ENCODE assay signal across 22 cellular contexts in the genomic region with DNA sequence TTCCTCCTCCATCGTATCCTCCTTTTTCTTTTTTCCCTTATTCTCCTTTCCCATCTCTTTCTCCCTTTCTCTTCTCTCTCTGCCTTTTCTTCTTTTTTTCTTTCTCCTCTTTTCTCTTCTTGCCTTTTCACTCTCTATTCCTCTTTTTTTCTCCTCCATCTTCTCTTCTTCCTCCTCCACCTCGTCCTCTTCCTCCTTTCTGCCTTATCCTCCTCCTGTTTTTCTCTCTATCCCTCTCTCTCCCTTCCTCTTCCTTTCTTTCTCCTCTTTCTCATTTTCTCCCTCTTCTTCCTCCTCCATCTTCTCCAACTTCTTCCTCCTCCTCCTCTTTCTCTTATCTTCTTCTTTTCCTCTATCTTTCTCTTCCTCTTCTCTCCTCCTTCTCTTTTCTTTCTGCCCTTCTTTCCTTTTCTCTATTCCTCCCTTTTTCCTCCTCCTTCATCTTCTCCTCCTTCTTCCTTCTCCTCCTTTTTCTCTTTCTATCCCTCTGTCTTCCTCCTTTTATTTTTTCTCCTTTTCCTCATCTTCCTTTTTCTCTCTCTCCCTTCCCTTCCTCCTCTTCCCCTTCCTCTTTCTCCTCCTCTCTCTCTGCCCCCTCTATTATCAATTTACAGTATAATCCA.
DNase-seq lines count a peak whose midpoint lies in the region; ATAC-seq and TF ChIP-seq lines count a peak whose summit lies in the region.
"Had no signal": no experiment of that assay in that cellular context is flagged by ENCODE, and none has a peak within 500 bp of the region (broad histone marks: within the 10 kb centered on the region; RNA-seq: fewer than 3 reads in every experiment).

No MANE protein-coding gene starts in this region.

- H3K4me3 ChIP-seq in CD8-positive, alpha-beta T cell (ENCODE audit: low read depth, low read length): no peak overlapping the region
- H3K4me3 ChIP-seq: SK-N-MC had no signal

- intact Hi-C loops in CD8-positive, alpha-beta T cell (cut with DNase I, micrococcal nuclease): no loop called here

- peaks cover 24 to 48% of the 10 kb centered on the region in 2 donors for H3K36me3 Mint-ChIP-seq in activated naive CD4-positive, alpha-beta T cell treated with anti-CD3 and anti-CD28 coated beads, Interleukin-2, amount 50 U/mL, for 72 hours
- peaks cover 13% of the 10 kb centered on the region for H3K36me3 Mint-ChIP-seq in activated naive CD4-positive, alpha-beta T cell treated with anti-CD3 and anti-CD28 coated beads, Interleukin-2, amount 10 ng/mL, durations not matched to agents 7 days and 5 days
- H3K36me3 Mint-ChIP-seq in CD8-positive, alpha-beta T cell: peaks cover 41% of the 10 kb centered on the region
- H3K36me3 Mint-ChIP-seq in central memory CD8-positive, alpha-beta T cell (ENCODE audit: insufficient read depth): peaks cover 6% of the 10 kb centered on the region
- H3K36me3 Mint-ChIP-seq in neural crest cell (ENCODE audit: low read depth): peaks cover 10% of the 10 kb centered on the region

- DNase-seq in activated naive CD4-positive, alpha-beta T cell treated with anti-CD3 and anti-CD28 coated beads, Interleukin-2, amount 50 U/mL, for 72 hours (ENCODE audit: low spot score in 2 of 2): no peak
- DNase-seq in activated naive CD4-positive, alpha-beta T cell treated with anti-CD3 and anti-CD28 coated beads, Interleukin-2, amount 10 ng/mL, durations not matched to agents 7 days and 5 days: no peak
- no peak for DNase-seq in CD8-positive, alpha-beta T cell
- no peak for DNase-seq in central memory CD8-positive, alpha-beta T cell (ENCODE audit: low spot score in 2 of 2)
- DNase-seq in neural crest cell (ENCODE audit: low read depth, low spot score) (no peak), DMS79 treated with DMSO at 0.1 percent for 48 hours (lab: John Stamatoyannopoulos, UW) (no peak), DMS 273 treated with DMSO at 0.1 percent for 48 hours (lab: John Stamatoyannopoulos, UW) (no peak)
- DNase-seq: AML-193, Caco-2, DMS153, MM.1S, NCI-H1048, NCI-H1417 treated with DMSO at 0.1 percent for 48 hours, NCI-H187, NCI-H446 treated with DMSO at 0.1 percent for 48 hours, NCI-H526 treated with DMSO at 0.1 percent for 48 hours, PC-3, SHP77 treated with DMSO at 0.1 percent for 48 hours had no signal

- H3K27me3 ChIP-seq in CD8-positive, alpha-beta T cell (ENCODE audit: insufficient read depth, low read length): no peaks in the 10 kb centered on the region

- no peak overlapping the region for H3K27ac ChIP-seq in CD8-positive, alpha-beta T cell (ENCODE audit: low read depth, low read length)
- H3K27ac ChIP-seq: C4-2B, RWPE1, SK-N-MC had no signal

- CTCF ChIA-PET in activated naive CD4-positive, alpha-beta T cell treated with anti-CD3 and anti-CD28 coated beads, Interleukin-2, amount 10 ng/mL, durations not matched to agents 7 days and 5 days (lab: Charles Lee): no interaction called here
- CTCF ChIA-PET in CD8-positive, alpha-beta T cell (lab: Charles Lee): no interaction called here

- TF ChIP-seq CTCF in CD8-positive, alpha-beta T cell (IDR thresholded peaks at IDR 0.05): peak; percentile 40
- no peak for TF ChIP-seq CTCF in neural crest cell (conservative IDR thresholded peaks at IDR 0.05)

- POLR2A ChIA-PET in CD8-positive, alpha-beta T cell (lab: Charles Lee): no interaction called here

- no peaks in the 10 kb centered on the region for H3K9me3 ChIP-seq in CD8-positive, alpha-beta T cell (ENCODE audit: low read length)

- no peaks in the 10 kb centered on the region for H3K27me3 Mint-ChIP-seq in activated naive CD4-positive, alpha-beta T cell treated with anti-CD3 and anti-CD28 coated beads, Interleukin-2, amount 10 ng/mL, durations not matched to agents 7 days and 5 days
- H3K27me3 Mint-ChIP-seq in CD8-positive, alpha-beta T cell (ENCODE audit: low read depth): no peaks in the 10 kb centered on the region
- H3K27me3 Mint-ChIP-seq in central memory CD8-positive, alpha-beta T cell: no peaks in the 10 kb centered on the region
- H3K27me3 Mint-ChIP-seq in neural crest cell (ENCODE audit: low read depth): no peaks in the 10 kb centered on the region

- no peak for ATAC-seq in activated naive CD4-positive, alpha-beta T cell treated with anti-CD3 and anti-CD28 coated beads, Interleukin-2, amount 50 U/mL, for 72 hours
- ATAC-seq in CD8-positive, alpha-beta T cell: no peak
- no peak for ATAC-seq in central memory CD8-positive, alpha-beta T cell (replicated peaks; ENCODE audit: extremely low read depth, poor library complexity, severe bottlenecking)
- ATAC-seq in GM21825 (IDR thresholded peaks at IDR 0.05; ENCODE audit: unreplicated experiment): no peak
- ATAC-seq: PC-3 had no signal

- H3K4me1 Mint-ChIP-seq in activated naive CD4-positive, alpha-beta T cell treated with anti-CD3 and anti-CD28 coated beads, Interleukin-2, amount 10 ng/mL, durations not matched to agents 7 days and 5 days: no peaks in the 10 kb centered on the region
- H3K4me1 Mint-ChIP-seq in CD8-positive, alpha-beta T cell (ENCODE audit: low read depth): peaks cover 16% of the 10 kb centered on the region
- peaks cover 20% of the 10 kb centered on the region for H3K4me1 Mint-ChIP-seq in central memory CD8-positive, alpha-beta T cell
- H3K4me1 Mint-ChIP-seq in neural crest cell: peaks cover 35% of the 10 kb centered on the region

- H3K27ac Mint-ChIP-seq in activated naive CD4-positive, alpha-beta T cell treated with anti-CD3 and anti-CD28 coated beads, Interleukin-2, amount 50 U/mL, for 72 hours: peak overlapping the region; percentile 19 to 57
- H3K27ac Mint-ChIP-seq in activated naive CD4-positive, alpha-beta T cell treated with anti-CD3 and anti-CD28 coated beads, Interleukin-2, amount 10 ng/mL, durations not matched to agents 7 days and 5 days: no peak overlapping the region
- H3K27ac Mint-ChIP-seq in CD8-positive, alpha-beta T cell: no peak overlapping the region
- peak overlapping the region; percentile 65 for H3K27ac Mint-ChIP-seq in central memory CD8-positive, alpha-beta T cell (ENCODE audit: low read depth)
- H3K27ac Mint-ChIP-seq in neural crest cell (ENCODE audit: unreplicated experiment): peak overlapping the region; percentile 54

- no peaks in the 10 kb centered on the region for H3K4me1 ChIP-seq in CD8-positive, alpha-beta T cell (ENCODE audit: insufficient read depth, low read length)
- H3K4me1 ChIP-seq: Caco-2 had no signal

- no peaks in the 10 kb centered on the region for H3K36me3 ChIP-seq in CD8-positive, alpha-beta T cell (ENCODE audit: insufficient read depth, low read length)

- H3K9me3 Mint-ChIP-seq in activated naive CD4-positive, alpha-beta T cell treated with anti-CD3 and anti-CD28 coated beads, Interleukin-2, amount 50 U/mL, for 72 hours: peaks cover 31 to 33% of the 10 kb centered on the region in 2 donors
- H3K9me3 Mint-ChIP-seq in activated naive CD4-positive, alpha-beta T cell treated with anti-CD3 and anti-CD28 coated beads, Interleukin-2, amount 10 ng/mL, durations not matched to agents 7 days and 5 days: peaks cover 44% of the 10 kb centered on the region
- H3K9me3 Mint-ChIP-seq in CD8-positive, alpha-beta T cell: peaks cover 11% of the 10 kb centered on the region
- peaks cover 33% of the 10 kb centered on the region for H3K9me3 Mint-ChIP-seq in central memory CD8-positive, alpha-beta T cell
- H3K9me3 Mint-ChIP-seq in neural crest cell: peaks cover 3% of the 10 kb centered on the region

- H3K4me3 Mint-ChIP-seq in activated naive CD4-positive, alpha-beta T cell treated with anti-CD3 and anti-CD28 coated beads, Interleukin-2, amount 10 ng/mL, durations not matched to agents 7 days and 5 days: no peak overlapping the region
- H3K4me3 Mint-ChIP-seq in CD8-positive, alpha-beta T cell: no peak overlapping the region
- H3K4me3 Mint-ChIP-seq in central memory CD8-positive, alpha-beta T cell: no peak overlapping the region
- H3K4me3 Mint-ChIP-seq in neural crest cell: no peak overlapping the region

Comparison
In these comparisons a context has a peak if more than half of its experiments do, and no peak if none do; other contexts are left out.
1. H3K27ac Mint-ChIP-seq: peak in activated naive CD4-positive, alpha-beta T cell treated with anti-CD3 and anti-CD28 coated beads, Interleukin-2, amount 50 U/mL, for 72 hours (2 of 2), central memory CD8-positive, alpha-beta T cell (single experiment) and neural crest cell (single experiment); none in activated naive CD4-positive, alpha-beta T cell treated with anti-CD3 and anti-CD28 coated beads, Interleukin-2, amount 10 ng/mL, durations not matched to agents 7 days and 5 days (single experiment) and CD8-positive, alpha-beta T cell (single experiment).